In genomic region chr7:131117439-131117838, GRCh38 we compare ENCODE assay signal across 19 cellular contexts.
DNase-seq lines count a peak whose midpoint lies in the region; ATAC-seq, FAIRE-seq and TF ChIP-seq lines count a peak whose summit lies in the region.
"Had no signal": no experiment of that assay in that cellular context is flagged by ENCODE, and none has a peak within 500 bp of the region (broad histone marks: within the 10 kb centered on the region; RNA-seq: fewer than 3 reads in every experiment).

No MANE protein-coding gene starts in this region.

- H3K4me3 ChIP-seq in IMR-90 (ENCODE audit: insufficient read depth, low read depth, low read length) (no peak overlapping the region), K562 (no peak overlapping the region), fibroblast of villous mesenchyme (ENCODE audit: low read depth, low read length) (no peak overlapping the region), upper lobe of left lung (no peak overlapping the region), SJCRH30 (no peak overlapping the region)
- H3K4me3 ChIP-seq: BLaER1, GM23248 had no signal

- H2AFZ ChIP-seq in IMR-90 (replicated peaks; ENCODE audit: low read length, poor library complexity) = no peak overlapping the region
- H2AFZ ChIP-seq in K562 (ENCODE audit: low read depth, low read length) = no peak overlapping the region
- H2AFZ ChIP-seq: GM23248 had no signal

- H3K27me3 ChIP-seq in IMR-90 (ENCODE audit: control insufficient read depth, insufficient read depth, low read length) (no peaks in the 10 kb centered on the region), K562 (ENCODE audit: control insufficient read depth in 2 of 2, insufficient read depth in 2 of 2, low read length in 2 of 2) (peaks cover 4 to 9% of the 10 kb centered on the region in 2 experiments; a peak in 2 of 5 replicates), upper lobe of left lung (no peaks in the 10 kb centered on the region), SJCRH30 (no peaks in the 10 kb centered on the region)
- H3K27me3 ChIP-seq: BLaER1 had no signal

- TF ChIP-seq RAD21 in IMR-90 (IDR thresholded peaks at IDR 0.05; ENCODE audit: low read length) (no peak), K562 (CRISPR knock-in tag; conservative IDR thresholded peaks at IDR 0.05 in 1 of 2, IDR thresholded peaks at IDR 0.05 in 1 of 2) (no peak)

- in situ Hi-C loops in IMR-90 (cut with MboI; ENCODE audit: low sequenced_read_pairs) = no loop called here
- in situ Hi-C loops in K562 (cut with MboI) = no loop called here

- no peak overlapping the region for H3K18ac ChIP-seq in IMR-90 (ENCODE audit: low read depth, low read length)

- H3K79me1 ChIP-seq in IMR-90 (ENCODE audit: low read depth in 1 of 2, low read length in 2 of 2) = peaks cover 3 to 7% of the 10 kb centered on the region in 2 experiments; a peak in 3 of 4 replicates

- dilution Hi-C loops in IMR-90 (cut with HindIII; ENCODE audit: low sequenced_read_pairs, unreplicated experiment) = no loop called here

- H4K20me1 ChIP-seq in IMR-90 (ENCODE audit: insufficient read depth, low read length) = no peaks in the 10 kb centered on the region
- H4K20me1 ChIP-seq in K562 (replicated peaks; ENCODE audit: control insufficient read depth, insufficient read depth, low read length) = no peaks in the 10 kb centered on the region
- H4K20me1 ChIP-seq: BLaER1 had no signal

- H3K9me1 ChIP-seq in IMR-90 (ENCODE audit: insufficient read depth, low read length) (no peaks in the 10 kb centered on the region), K562 (ENCODE audit: control insufficient read depth, insufficient read depth, low read length) (no peaks in the 10 kb centered on the region)

- POLR2A ChIA-PET in IMR-90 (lab: Charles Lee; ENCODE audit: unreplicated experiment) (no interaction called here), K562 (lab: Yijun Ruan, JAX) (no interaction called here)

- H4K5ac ChIP-seq in IMR-90 (ENCODE audit: low read depth, low read length) = no peak overlapping the region

- TF ChIP-seq CTCF in IMR-90 (conservative IDR thresholded peaks at IDR 0.05; ENCODE audit: low read depth, low read length) (no peak), K562 (IDR thresholded peaks at IDR 0.05 in 2 of 3, conservative IDR thresholded peaks at IDR 0.05 in 1 of 3; ENCODE audit: insufficient read depth in 2 of 3, low read depth in 1 of 3, low read length in 3 of 3) (no peak), fibroblast of villous mesenchyme (IDR thresholded peaks at IDR 0.05; ENCODE audit: insufficient read depth, low read depth, low read length) (no peak), upper lobe of left lung (IDR thresholded peaks at IDR 0.05) (no peak)

- DNase-seq in IMR-90 (no peak), K562 (ENCODE audit: extremely low read depth in 1 of 4, low spot score in 3 of 4) (no peak), fibroblast of villous mesenchyme (ENCODE audit: low read depth) (peak; percentile 51), upper lobe of left lung (no peak), frontal cortex (ENCODE audit: low spot score in 2 of 2) (no peak), SJCRH30 (no peak)
- DNase-seq: Caco-2; CD4-positive, CD25-positive, alpha-beta regulatory T cell; CD8-positive, alpha-beta T cell; DMS153; DND-41; GM23248; H7; HCEC 1CT had no signal

- intact Hi-C loops in IMR-90 (cut with micrococcal nuclease) = no loop called here
- intact Hi-C loops in K562 (cut with micrococcal nuclease) = no loop called here

- no peak overlapping the region for H2AK9ac ChIP-seq in IMR-90 (replicated peaks; ENCODE audit: low read depth, low read length, poor library complexity)

- H3K14ac ChIP-seq in IMR-90 (replicated peaks; ENCODE audit: low read depth, low read length) = no peak overlapping the region

- H3K27ac ChIP-seq in IMR-90 (ENCODE audit: insufficient read depth, low read length) (no peak overlapping the region), K562 (ENCODE audit: extremely low read depth, low read depth, low read length) (no peak overlapping the region), upper lobe of left lung (no peak overlapping the region), SJCRH30 (no peak overlapping the region)
- H3K27ac ChIP-seq: BLaER1, C4-2B, GM23248 had no signal

- no peak overlapping the region for H3K23ac ChIP-seq in IMR-90 (ENCODE audit: low read depth, low read length)

- H3K79me2 ChIP-seq in K562 (ENCODE audit: control insufficient read depth, insufficient read depth, low read length) = no peaks in the 10 kb centered on the region

- no peak overlapping the region for H2BK15ac ChIP-seq in IMR-90 (ENCODE audit: low read depth, low read length)

- H3K4ac ChIP-seq in IMR-90 (ENCODE audit: low read depth, low read length) = no peak overlapping the region

- no peaks in the 10 kb centered on the region for H3K4me1 ChIP-seq in IMR-90 (ENCODE audit: control insufficient read depth, insufficient read depth, low read length)
- H3K4me1 ChIP-seq in K562 (replicated peaks in 1 of 2; ENCODE audit: control insufficient read depth in 2 of 2, insufficient read depth in 2 of 2, low read length in 2 of 2) = peaks cover 0 to 3% of the 10 kb centered on the region in 2 experiments; a peak in 1 of 5 replicates
- peaks cover 0 to 4% (median under 1%) of the 10 kb centered on the region in 4 donors for H3K4me1 ChIP-seq in upper lobe of left lung
- H3K4me1 ChIP-seq in SJCRH30 = no peaks in the 10 kb centered on the region
- H3K4me1 ChIP-seq: Caco-2 had no signal

- no peak overlapping the region for H4K91ac ChIP-seq in IMR-90 (ENCODE audit: insufficient read depth, low read depth, low read length)

- no peak overlapping the region for H3K56ac ChIP-seq in IMR-90 (ENCODE audit: extremely low read depth, insufficient read depth, low read length)

- H3K4me2 ChIP-seq in IMR-90 (ENCODE audit: low read depth, low read length) (no peak overlapping the region), K562 (ENCODE audit: insufficient read depth, low read length) (no peak overlapping the region)
- H3K4me2 ChIP-seq: BLaER1 had no signal

- no peak overlapping the region for H2BK5ac ChIP-seq in IMR-90 (ENCODE audit: low read depth, low read length, poor library complexity, severe bottlenecking)

- ATAC-seq in IMR-90 (ENCODE audit: low read depth) = no peak
- no peak for ATAC-seq in K562
- no peak for ATAC-seq in upper lobe of left lung (ENCODE audit: low FRiP score in 2 of 2)
- ATAC-seq: CD8-positive, alpha-beta T cell had no signal

- no peak overlapping the region for H4K8ac ChIP-seq in IMR-90 (ENCODE audit: low read depth in 2 of 2, low read length in 2 of 2)

- H3K36me3 ChIP-seq in IMR-90 (ENCODE audit: control insufficient read depth, insufficient read depth, low read length) (no peaks in the 10 kb centered on the region), K562 (ENCODE audit: control insufficient read depth, insufficient read depth, low read length) (no peaks in the 10 kb centered on the region), upper lobe of left lung (no peaks in the 10 kb centered on the region), SJCRH30 (no peaks in the 10 kb centered on the region)

- TF ChIP-seq POLR2A in IMR-90 (IDR thresholded peaks at IDR 0.05; ENCODE audit: low read depth, low read length) = no peak
- no peak for TF ChIP-seq POLR2A in K562 (conservative IDR thresholded peaks at IDR 0.05)
- TF ChIP-seq POLR2A in upper lobe of left lung (IDR thresholded peaks at IDR 0.05) = no peak

- no peak for FAIRE-seq in K562 (lab: Jason Lieb, UNC)
- FAIRE-seq in frontal cortex (lab: Jason Lieb, UNC) = no peak
- FAIRE-seq: G401.6, GM19239, H1 had no signal

- no peak overlapping the region for H2BK120ac ChIP-seq in IMR-90 (ENCODE audit: low read depth, low read length)

- WGBS in IMR-90 (ENCODE audit: extremely low coverage in 2 of 2, insufficient read length in 1 of 2), 2 experiments = no CpG with 5 or more reads among the region's 1 CpG
- WGBS in K562 (ENCODE audit: insufficient coverage, low coverage, missing lambda C conversion rate) = 0% methylated on average over 1 of the region's 1 CpG
- WGBS in upper lobe of left lung, 2 donors = 74 to 86% methylated on average over 1 of the region's 1 CpG

- H2BK20ac ChIP-seq in IMR-90 (ENCODE audit: low read depth, low read length) = no peak overlapping the region

- CTCF ChIA-PET in IMR-90 (lab: Yijun Ruan, JAX) (no interaction called here), K562 (lab: Yijun Ruan, JAX; ENCODE audit: low intra/inter-chr PET ratio) (no interaction called here)

- no peak for TF ChIP-seq EP300 in K562 (IDR thresholded peaks at IDR 0.05; ENCODE audit: low read length)
- no peak for TF ChIP-seq EP300 in upper lobe of left lung (IDR thresholded peaks at IDR 0.05)

- no TSS peak for BruUV-seq in IMR-90 (replicated peaks; lab: Mats Ljungman, UMichigan)
- no TSS peak for BruUV-seq in K562 (replicated peaks; lab: Mats Ljungman, UMichigan)

- no peak overlapping the region for H2AK5ac ChIP-seq in IMR-90 (ENCODE audit: low read depth, low read length)

- H3K9ac ChIP-seq in IMR-90 (ENCODE audit: low read depth, low read length) (no peak overlapping the region), K562 (ENCODE audit: insufficient read depth in 1 of 2, low read depth in 2 of 2, low read length in 2 of 2) (no peak overlapping the region)
- H3K9ac ChIP-seq: BLaER1, GM23248 had no signal

- peaks cover 6% of the 10 kb centered on the region; the same call in 1 of the 2 replicates for H3K9me3 ChIP-seq in IMR-90 (ENCODE audit: control insufficient read depth, insufficient read depth, low read length)
- peaks cover 3% of the 10 kb centered on the region; the same call in 1 of the 2 replicates for H3K9me3 ChIP-seq in K562 (replicated peaks; ENCODE audit: control insufficient read depth, insufficient read depth, low read depth, low read length)
- peaks cover 0 to 4% (median 0%) of the 10 kb centered on the region in 4 donors for H3K9me3 ChIP-seq in upper lobe of left lung
- H3K9me3 ChIP-seq in SJCRH30 (replicated peaks) = no peaks in the 10 kb centered on the region

TF ChIP-seq in IMR-90, 13 proteins besides CTCF, POLR2A, EP300 and RAD21:
- TF ChIP-seq FOS (IDR thresholded peaks at IDR 0.05; ENCODE audit: low read depth, low read length) (no peak), MAFK (IDR thresholded peaks at IDR 0.05; ENCODE audit: low read depth, low read length) (peak; percentile 39)

TF ChIP-seq in K562, 482 proteins besides CTCF, POLR2A, EP300 and RAD21:
- TF ChIP-seq C11orf30 (IDR thresholded peaks at IDR 0.05; ENCODE audit: low read depth) (peak; percentile 57), NR2F6 (CRISPR knock-in tag; IDR thresholded peaks at IDR 0.05) (no peak), ZNF316 (IDR thresholded peaks at IDR 0.05) (peak; percentile 84), BCOR (IDR thresholded peaks at IDR 0.05) (0 out of 2 replicates have a peak, but pooled peaks have one; percentile 8), MAFF (IDR thresholded peaks at IDR 0.05; ENCODE audit: low read length) (peak; percentile 17; the same call in 1 of the 2 replicates)
